Comparison of ENCODE assay signal across 7 cellular contexts in genomic region chr12:2582631-2583616, GRCh38.
DNase-seq lines count a peak whose midpoint lies in the region; ATAC-seq and TF ChIP-seq lines count a peak whose summit lies in the region.

No MANE protein-coding gene starts in this region.

- H3K4me1 ChIP-seq in left lung: peaks cover 0 to 6% of the 10 kb centered on the region in 2 donors

- H3K4me3 ChIP-seq in GM12864 (ENCODE audit: low read depth, low read length) (no peak overlapping the region), choroid plexus epithelial cell (ENCODE audit: low read depth, low read length) (no peak overlapping the region), left lung (no peak overlapping the region)

- peaks cover 11 to 41% of the 10 kb centered on the region in 2 donors for H3K27me3 ChIP-seq in left lung

- DNase-seq in GM12864 (ENCODE audit: low read depth) (peak; percentile 7), NAMALWA (ENCODE audit: low spot score) (peak; percentile 26), choroid plexus epithelial cell (ENCODE audit: low read depth) (peak; percentile 53), left lung (peak; percentile 54 to 91)
- peak; percentile 17 to 61 (median 44) for DNase-seq in stimulated activated CD4-positive, alpha-beta T cell treated with anti-CD3 and anti-CD28 coated beads, TNF-alpha, amount 100 ng/mL, for 48 hours (ENCODE audit: low read depth in 3 of 3)

- ATAC-seq in activated CD4-positive, CD25-positive, alpha-beta regulatory T cell treated with anti-CD3 and anti-CD28 coated beads, Interleukin-2, amount 50 U/mL, for 24 hours: peak; percentile 33 to 52
- ATAC-seq in left lung (peak; percentile 97), HG03520 (IDR thresholded peaks at IDR 0.05; ENCODE audit: unreplicated experiment) (no peak)

- intact Hi-C loops in left lung (cut with DNase I): no loop called here

- no peak overlapping the region for H3K27ac ChIP-seq in left lung

- TF ChIP-seq CTCF in GM12864 (IDR thresholded peaks at IDR 0.05; ENCODE audit: low read depth, low read length, missing control alignments) (peak; percentile 79), choroid plexus epithelial cell (conservative IDR thresholded peaks at IDR 0.05; ENCODE audit: low read depth, low read length) (peak; percentile 58), left lung (IDR thresholded peaks at IDR 0.05) (peak; percentile 90 to 93)

- H3K9me3 ChIP-seq in left lung: no peaks in the 10 kb centered on the region

- no peaks in the 10 kb centered on the region for H3K36me3 ChIP-seq in left lung

Comparison
In these comparisons a context has a peak if more than half of its experiments do, and no peak if none do; other contexts are left out.
1. DNase-seq: peak in every context shown above with its lines; median percentile 72 in left lung; 53 in choroid plexus epithelial cell; 44 in stimulated activated CD4-positive, alpha-beta T cell treated with anti-CD3 and anti-CD28 coated beads, TNF-alpha, amount 100 ng/mL, for 48 hours; 26 in NAMALWA; 7 in GM12864.